1 cellular context compared by ENCODE assay signal in genomic region chr19:52307275-52307674, GRCh38.
A peak's percentile ranks its signal among the peaks of the same experiment; 100 is the strongest.
TF ChIP-seq lines count a peak whose summit lies in the region.

No MANE protein-coding gene starts in this region.

TF ChIP-seq in GM12878, 131 proteins besides CTCF, POLR2A, EP300 and RAD21:
- no peak for TF ChIP-seq E2F8 (IDR thresholded peaks at IDR 0.05; ENCODE audit: low read depth, partially characterized antibody)
- peak; percentile 95 for TF ChIP-seq CBX5 (IDR thresholded peaks at IDR 0.05; ENCODE audit: low read depth)
